In genomic region chr3:101695779-101696372, GRCh38 we compare ENCODE assay signal across 8 cellular contexts. TPM values are rescaled to one million over a fixed set of nuclear protein-coding genes. Genes with fewer than 3 reads are reported as not detected.
DNase-seq lines count a peak whose midpoint lies in the region; ATAC-seq and TF ChIP-seq lines count a peak whose summit lies in the region.

No MANE protein-coding gene starts in this region.

- TF ChIP-seq CTCF in cardiac muscle cell (IDR thresholded peaks at IDR 0.05; ENCODE audit: low read depth, low read length) = peak; percentile 64
- TF ChIP-seq CTCF in activated B cell treated with CpG ODN at 0.5 μM for 24 hours (IDR thresholded peaks at IDR 0.05) = peak; percentile 67
- TF ChIP-seq CTCF in thyroid gland (IDR thresholded peaks at IDR 0.05) = peak; percentile 51 to 80 (median 70)

- TF ChIP-seq POLR2A in thyroid gland (IDR thresholded peaks at IDR 0.05) = no peak

- H3K27ac ChIP-seq in cardiac muscle cell = no peak overlapping the region
- H3K27ac ChIP-seq in thyroid gland = no peak overlapping the region

- DNase-seq in cardiac muscle cell (ENCODE audit: low read depth in 1 of 2, low spot score in 1 of 2) (peak; percentile 68 to 69), Right ventricle myocardium superior (no peak), activated B cell treated with CpG ODN at 0.5 μM for 24 hours (no peak), thyroid gland (no peak)

- no peak overlapping the region for H3K27ac Mint-ChIP-seq in activated B cell treated with CpG ODN at 0.5 μM for 24 hours

- no peak overlapping the region for H3K4me3 ChIP-seq in cardiac muscle cell
- peak overlapping the region; percentile 18 for H3K4me3 ChIP-seq in iPS-15b (ENCODE audit: low read depth, low read length)
- no peak overlapping the region for H3K4me3 ChIP-seq in thyroid gland (replicated peaks in 1 of 3)

- H3K9me3 Mint-ChIP-seq in activated B cell treated with CpG ODN at 0.5 μM for 24 hours = no peaks in the 10 kb centered on the region

- H3K9ac ChIP-seq in iPS-15b (ENCODE audit: low read depth, low read length) = no peak overlapping the region

- WGBS in thyroid gland, 2 donors = 38% methylated on average over 10 of the region's 10 CpGs

- POLR2A ChIA-PET in activated B cell treated with CpG ODN at 0.5 μM for 24 hours (lab: Charles Lee) = interaction anchor here (0.7 kb wide), 1 partner anchor 343 kb away, joined by 4 read pairs; no protein-coding TSS in a partner anchor

- H3K36me3 ChIP-seq in cardiac muscle cell (no peaks in the 10 kb centered on the region), iPS-15b (ENCODE audit: control insufficient read depth, insufficient read depth, low read length) (peaks cover 4% of the 10 kb centered on the region), thyroid gland (no peaks in the 10 kb centered on the region)

- no peaks in the 10 kb centered on the region for H3K36me3 Mint-ChIP-seq in activated B cell treated with CpG ODN at 0.5 μM for 24 hours (ENCODE audit: low read depth)

- no peak overlapping the region for H3K4me3 Mint-ChIP-seq in activated B cell treated with CpG ODN at 0.5 μM for 24 hours

- ATAC-seq in Right ventricle myocardium superior (ENCODE audit: poor library complexity) = no peak
- no peak for ATAC-seq in activated B cell treated with CpG ODN at 0.5 μM for 24 hours (ENCODE audit: low read depth)
- no peak for ATAC-seq in HG02970 (IDR thresholded peaks at IDR 0.05; ENCODE audit: low FRiP score, unreplicated experiment)
- no peak for ATAC-seq in GM18858 (IDR thresholded peaks at IDR 0.05; ENCODE audit: unreplicated experiment)
- ATAC-seq in GM18519 (IDR thresholded peaks at IDR 0.05; ENCODE audit: low FRiP score, unreplicated experiment) = no peak

- intact Hi-C loops in Right ventricle myocardium superior (cut with DNase I) = no loop called here
- intact Hi-C loops in activated B cell treated with CpG ODN at 0.5 μM for 24 hours (cut with micrococcal nuclease) = loop anchor here (1.0 kb wide), 5 partner anchors 10 to 840 kb away; partner anchors contain the start of genes CEP97 and RPL24
- intact Hi-C loops in thyroid gland (cut with DNase I) = no loop called here

- H3K4me1 ChIP-seq in cardiac muscle cell (ENCODE audit: low read depth) (no peaks in the 10 kb centered on the region), iPS-15b (ENCODE audit: control insufficient read depth, insufficient read depth, low read length) (peaks cover 12% of the 10 kb centered on the region), thyroid gland (peaks cover 8 to 10% of the 10 kb centered on the region in 2 donors)

- CTCF ChIA-PET in activated B cell treated with CpG ODN at 0.5 μM for 24 hours (lab: Charles Lee) = interaction anchor here (0.9 to 2.1 kb wide), 4 partner anchors 107 to 530 kb away, joined by 3 to 9 read pairs (median 4); no protein-coding TSS in a partner anchor

- no peaks in the 10 kb centered on the region for H3K9me3 ChIP-seq in cardiac muscle cell (ENCODE audit: low read depth)
- H3K9me3 ChIP-seq in iPS-15b (ENCODE audit: control insufficient read depth, insufficient read depth, low read length) = no peaks in the 10 kb centered on the region
- no peaks in the 10 kb centered on the region for H3K9me3 ChIP-seq in thyroid gland

- H3K4me1 Mint-ChIP-seq in activated B cell treated with CpG ODN at 0.5 μM for 24 hours = peaks cover 3% of the 10 kb centered on the region

- H3K27me3 ChIP-seq in cardiac muscle cell (no peaks in the 10 kb centered on the region), iPS-15b (ENCODE audit: control insufficient read depth, insufficient read depth, low read length) (no peaks in the 10 kb centered on the region), thyroid gland (no peaks in the 10 kb centered on the region)

- no peaks in the 10 kb centered on the region for H3K27me3 Mint-ChIP-seq in activated B cell treated with CpG ODN at 0.5 μM for 24 hours

RNA-seq across cellular contexts. Expression of gene RPL24, which starts 9.4 kb away (rescaled TPM):
- total RNA-seq in cardiac muscle cell = 1,120 and 1,418 TPM in 2 replicates
- 557 and 617 TPM in 2 replicates for polyA plus RNA-seq in cardiac muscle cell
- 765 TPM for total RNA-seq in Right ventricle myocardium superior
- 1,431 and 1,623 TPM in 2 replicates for total RNA-seq in activated B cell treated with CpG ODN at 0.5 μM for 24 hours
- 1,000 to 10,000 TPM in 3 of 4 donors, 100 to 1,000 TPM in 1; 958 to 1,885 (median 1,354) TPM for total RNA-seq in thyroid gland

RNA-seq across cellular contexts. Expression of gene ZBTB11, which starts 18.9 kb away (rescaled TPM):
- total RNA-seq in cardiac muscle cell (9.0 and 15.8 TPM in 2 replicates), Right ventricle myocardium superior (9.8 TPM), activated B cell treated with CpG ODN at 0.5 μM for 24 hours (26.2 and 28.7 TPM in 2 replicates), thyroid gland (10 to 100 TPM; 28.0 to 43.6 (median 35.9) TPM)
- 7.3 and 8.7 TPM in 2 replicates for polyA plus RNA-seq in cardiac muscle cell

RNA-seq across cellular contexts. Expression of gene CEP97, which starts 28.5 kb away (rescaled TPM):
- total RNA-seq in cardiac muscle cell (11.8 and 20.4 TPM in 2 replicates), Right ventricle myocardium superior (6.2 TPM), activated B cell treated with CpG ODN at 0.5 μM for 24 hours (7.3 and 7.9 TPM in 2 replicates), thyroid gland (10 to 100 TPM in 1 of 4 donors, 1 to 10 TPM in 3; 7.3 to 13.3 (median 8.2) TPM)
- polyA plus RNA-seq in cardiac muscle cell = 3.4 and 7.7 TPM in 2 replicates

Comparison
In these comparisons a context has a peak if more than half of its experiments do, and no peak if none do; other contexts are left out.
1. DNase-seq: peak in cardiac muscle cell (2 of 2); none in Right ventricle myocardium superior (single experiment), activated B cell treated with CpG ODN at 0.5 μM for 24 hours (single experiment) and thyroid gland (0 of 2).
2. Peak in every context shown above with its lines, with median percentiles within 50 percentile points of each other: CTCF ChIP-seq.